ENCODE assay signal across 24 cellular contexts in genomic region chr20:61297491-61297890, GRCh38. TPM values are rescaled to one million over a fixed set of nuclear protein-coding genes. Genes with fewer than 3 reads are reported as not detected.
"Had no signal": no experiment of that assay in that cellular context is flagged by ENCODE, and none has a peak within 500 bp of the region (broad histone marks: within the 10 kb centered on the region; RNA-seq: fewer than 3 reads in every experiment).

No MANE protein-coding gene starts in this region.

- H3K4me2 ChIP-seq: SK-N-SH had no signal

- H3K4me3 Mint-ChIP-seq: T-cell had no signal

- H3K9me3 ChIP-seq: MG63, SK-N-SH had no signal

- H3K36me3 ChIP-seq: MG63 had no signal

- H3K27ac Mint-ChIP-seq: T-cell had no signal

- H3K4me3 ChIP-seq: MG63 had no signal

- ATAC-seq: HepG2, Panc1, T-cell had no signal

- H3K36me3 Mint-ChIP-seq: T-cell had no signal

- H3K4me1 Mint-ChIP-seq: T-cell had no signal

- DNase-seq: Karpas-422, KG1, NCI-H1092, NCI-H1105 treated with DMSO at 0.1 percent for 48 hours, NCI-H1417 treated with DMSO at 0.1 percent for 48 hours, NCI-H146, NCI-H1694 treated with DMSO at 0.1 percent for 48 hours, NCI-H1930, NCI-H2081, NCI-H2107, NCI-H226, NCI-H446, NCI-H510A, NCI-H524 treated with DMSO at 0.1 percent for 48 hours, NCI-H69, NCI-H774, SHP77 treated with DMSO at 0.1 percent for 48 hours, SK-N-SH, SW 1271, T-cell had no signal

- H3K9ac ChIP-seq: SK-N-SH had no signal

- H3K27me3 ChIP-seq: MG63 had no signal

- FAIRE-seq: HepG2 had no signal

- H3K9me3 Mint-ChIP-seq: T-cell had no signal

RNA-seq across cellular contexts. Expression of gene CDH4, which starts 45.4 kb away (rescaled TPM):
- total RNA-seq: HepG2, SK-MEL-5 had no signal
